Comparison of ENCODE assay signal across 8 cellular contexts in genomic region chr12:107670999-107671643, GRCh38. TPM values are rescaled to one million over a fixed set of nuclear protein-coding genes. Genes with fewer than 3 reads are reported as not detected.
DNase-seq lines count a peak whose midpoint lies in the region; ATAC-seq and TF ChIP-seq lines count a peak whose summit lies in the region.

No MANE protein-coding gene starts in this region.

- H3K4me3 ChIP-seq in PC-9 = no peak overlapping the region
- no peak overlapping the region for H3K4me3 ChIP-seq in colonic mucosa

- peak; percentile 73 for DNase-seq in activated CD4-positive, alpha-beta T cell treated with anti-CD3 and anti-CD28 coated beads for 36 hours
- DNase-seq in activated CD4-positive, alpha-beta T cell treated with anti-CD3 and anti-CD28 coated beads for 1 hour = no peak
- no peak for DNase-seq in PC-9
- peak; percentile 32 for DNase-seq in colonic mucosa
- peak; percentile 19 for DNase-seq in neural crest cell (ENCODE audit: low read depth, low spot score)
- no peak for DNase-seq in ureter (ENCODE audit: low spot score)

- no peak overlapping the region for H2AFZ ChIP-seq in PC-9

- H3K9me3 ChIP-seq in PC-9 (ENCODE audit: insufficient read depth, low read depth) (no peaks in the 10 kb centered on the region), colonic mucosa (no peaks in the 10 kb centered on the region)

- H3K4me3 Mint-ChIP-seq in activated CD4-positive, alpha-beta T cell treated with anti-CD3 and anti-CD28 coated beads for 36 hours = peak overlapping the region; percentile 37
- no peak overlapping the region for H3K4me3 Mint-ChIP-seq in neural crest cell

- H3K27me3 Mint-ChIP-seq in activated CD4-positive, alpha-beta T cell treated with anti-CD3 and anti-CD28 coated beads for 36 hours = peaks cover 7% of the 10 kb centered on the region
- peaks cover 53% of the 10 kb centered on the region for H3K27me3 Mint-ChIP-seq in neural crest cell (ENCODE audit: low read depth)

- H3K36me3 ChIP-seq in PC-9 (ENCODE audit: low read depth) (no peaks in the 10 kb centered on the region), colonic mucosa (no peaks in the 10 kb centered on the region)

- peak overlapping the region; percentile 18; the same call in 1 of the 2 replicates for H3K4me2 ChIP-seq in PC-9

- intact Hi-C loops in activated CD4-positive, alpha-beta T cell treated with anti-CD3 and anti-CD28 coated beads for 36 hours (cut with DNase I, micrococcal nuclease) = loop anchor here in 1 of 2 experiments (1.0 to 10.0 kb wide), 3 partner anchors 214 to 539 kb away; no protein-coding TSS in a partner anchor
- intact Hi-C loops in PC-9 (cut with micrococcal nuclease; ENCODE audit: unreplicated experiment) = no loop called here
- intact Hi-C loops in colonic mucosa (cut with DNase I) = no loop called here

- POLR2A ChIA-PET in activated CD4-positive, alpha-beta T cell treated with anti-CD3 and anti-CD28 coated beads for 36 hours (lab: Charles Lee) = interaction anchor here (0.5 to 0.6 kb wide), 2 partner anchors 13 to 490 kb away, joined by 3 to 5 read pairs; no protein-coding TSS in a partner anchor
- POLR2A ChIA-PET in PC-9 (lab: Charles Lee; ENCODE audit: unreplicated experiment) = no interaction called here

- peak; percentile 69 for TF ChIP-seq CTCF in PC-9 (conservative IDR thresholded peaks at IDR 0.05)
- peak; percentile 57 for TF ChIP-seq CTCF in colonic mucosa (IDR thresholded peaks at IDR 0.05)
- TF ChIP-seq CTCF in neural crest cell (conservative IDR thresholded peaks at IDR 0.05) = peak; percentile 63

- no peaks in the 10 kb centered on the region for H4K20me1 ChIP-seq in PC-9 (ENCODE audit: insufficient read depth)

- H3K27ac Mint-ChIP-seq in activated CD4-positive, alpha-beta T cell treated with anti-CD3 and anti-CD28 coated beads for 36 hours = no peak overlapping the region
- no peak overlapping the region for H3K27ac Mint-ChIP-seq in neural crest cell (ENCODE audit: unreplicated experiment)

- H3K27me3 ChIP-seq in PC-9 (ENCODE audit: insufficient read depth, low read depth) (peaks cover 11% of the 10 kb centered on the region; the same call in 1 of the 2 replicates), colonic mucosa (peaks cover 4% of the 10 kb centered on the region)

- H3K4me1 Mint-ChIP-seq in activated CD4-positive, alpha-beta T cell treated with anti-CD3 and anti-CD28 coated beads for 36 hours = peaks cover 4% of the 10 kb centered on the region
- no peaks in the 10 kb centered on the region for H3K4me1 Mint-ChIP-seq in neural crest cell

- H3F3A ChIP-seq in PC-9 (ENCODE audit: insufficient read depth, low read depth) = no peaks in the 10 kb centered on the region

- H3K27ac ChIP-seq in PC-9 (no peak overlapping the region), colonic mucosa (no peak overlapping the region)

- peak; percentile 79 for ATAC-seq in activated CD4-positive, alpha-beta T cell treated with anti-CD3 and anti-CD28 coated beads for 36 hours
- ATAC-seq in GM19452 (IDR thresholded peaks at IDR 0.05; ENCODE audit: unreplicated experiment) (no peak), HG02884 (IDR thresholded peaks at IDR 0.05; ENCODE audit: unreplicated experiment) (no peak)

- CTCF ChIA-PET in activated CD4-positive, alpha-beta T cell treated with anti-CD3 and anti-CD28 coated beads for 36 hours (lab: Charles Lee) = interaction anchor here (0.5 to 2.7 kb wide), 16 partner anchors 9 to 1643 kb away, joined by 3 to 9 read pairs (median 4); no protein-coding TSS in a partner anchor
- CTCF ChIA-PET in PC-9 (lab: Charles Lee) = interaction anchor here (1.1 kb wide), 1 partner anchor 44 kb away, joined by 3 read pairs; no protein-coding TSS in a partner anchor

- no peak overlapping the region for H3K9ac ChIP-seq in colonic mucosa (ENCODE audit: low read depth in 2 of 2, low read length in 2 of 2)

- no TSS peak for BruUV-seq in PC-9 (replicated peaks; lab: Mats Ljungman, UMichigan)

- H3K4me1 ChIP-seq in PC-9 (replicated peaks; ENCODE audit: insufficient read depth) = no peaks in the 10 kb centered on the region; the same call in 1 of the 2 replicates
- no peaks in the 10 kb centered on the region for H3K4me1 ChIP-seq in colonic mucosa

- H3K9me2 ChIP-seq in PC-9 (ENCODE audit: insufficient read depth) = no peaks in the 10 kb centered on the region

- H3K36me3 Mint-ChIP-seq in activated CD4-positive, alpha-beta T cell treated with anti-CD3 and anti-CD28 coated beads for 36 hours (ENCODE audit: low read depth) = no peaks in the 10 kb centered on the region
- H3K36me3 Mint-ChIP-seq in neural crest cell (ENCODE audit: low read depth) = no peaks in the 10 kb centered on the region

- H3K79me2 ChIP-seq in PC-9 (ENCODE audit: low read depth) = no peaks in the 10 kb centered on the region

- H3K9me3 Mint-ChIP-seq in activated CD4-positive, alpha-beta T cell treated with anti-CD3 and anti-CD28 coated beads for 36 hours (ENCODE audit: low read depth) = no peaks in the 10 kb centered on the region
- no peaks in the 10 kb centered on the region for H3K9me3 Mint-ChIP-seq in neural crest cell

RNA-seq across cellular contexts. Expression of gene PWP1, which starts 14.5 kb away (rescaled TPM):
- total RNA-seq in activated CD4-positive, alpha-beta T cell treated with anti-CD3 and anti-CD28 coated beads for 36 hours = 10 to 100 TPM; 59.5 to 60.0 TPM
- total RNA-seq in PC-9 (2021) (41.4 and 44.1 TPM in 2 replicates), colonic mucosa (10 to 100 TPM; 19.7 to 23.8 TPM), neural crest cell (37.9 and 44.2 TPM in 2 replicates), ureter (35.6 TPM)

Comparison
In these comparisons a context has a peak if more than half of its experiments do, and no peak if none do; other contexts are left out.
1. DNase-seq: peak in activated CD4-positive, alpha-beta T cell treated with anti-CD3 and anti-CD28 coated beads for 36 hours (single experiment), colonic mucosa (single experiment) and neural crest cell (single experiment); none in activated CD4-positive, alpha-beta T cell treated with anti-CD3 and anti-CD28 coated beads for 1 hour (single experiment), PC-9 (0 of 2) and ureter (single experiment).
2. Peak in every context shown above with its lines, with median percentiles within 50 percentile points of each other: CTCF ChIP-seq.